ENCODE assay signal across 18 cellular contexts in the genomic region with DNA sequence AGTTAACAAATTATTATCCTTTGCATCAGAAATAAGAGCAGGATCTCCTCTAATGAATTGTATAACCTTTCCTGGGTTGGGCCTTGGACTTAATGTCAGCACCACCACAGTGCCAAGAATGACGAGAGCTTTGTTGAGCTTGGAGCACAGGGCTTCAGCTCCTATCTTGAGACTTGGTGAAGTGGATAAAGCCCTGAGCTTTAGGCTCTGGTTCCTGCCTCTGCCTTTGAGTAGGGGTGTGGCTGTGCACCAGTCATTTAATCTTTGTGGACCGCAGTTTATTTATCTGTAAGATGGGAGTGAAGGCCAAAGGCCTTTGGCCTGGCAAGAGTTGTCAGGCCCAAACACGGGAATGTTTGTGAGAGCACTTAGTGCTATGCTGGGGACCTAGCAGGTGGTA.
DNase-seq lines count a peak whose midpoint lies in the region; ATAC-seq and TF ChIP-seq lines count a peak whose summit lies in the region.
"Had no signal": no experiment of that assay in that cellular context is flagged by ENCODE, and none has a peak within 500 bp of the region (broad histone marks: within the 10 kb centered on the region; RNA-seq: fewer than 3 reads in every experiment).

No MANE protein-coding gene starts in this region.

- no peaks in the 10 kb centered on the region for H3K9me3 ChIP-seq in HEK293 (ENCODE audit: control insufficient read depth, insufficient read depth, low read depth, low read length)
- H3K9me3 ChIP-seq in skeletal muscle tissue (ENCODE audit: control insufficient read depth in 3 of 3, low read length in 3 of 3), result no peaks in the 10 kb centered on the region

- CTCF ChIA-PET in HEK293 (lab: Yijun Ruan, JAX), result interaction anchor here (0.7 kb wide), 1 partner anchor 342 kb away, joined by 3 read pairs; no protein-coding TSS in a partner anchor

- H3K27me3 ChIP-seq in skeletal muscle tissue (ENCODE audit: control insufficient read depth in 3 of 3, insufficient read depth in 3 of 3, low read length in 3 of 3), result no peaks in the 10 kb centered on the region

- H3K36me3 ChIP-seq in HEK293 (ENCODE audit: control insufficient read depth in 2 of 2, insufficient read depth in 1 of 2, low read length in 2 of 2) (no peaks in the 10 kb centered on the region), skeletal muscle tissue (ENCODE audit: control insufficient read depth in 3 of 3, insufficient read depth in 3 of 3, low read length in 3 of 3) (no peaks in the 10 kb centered on the region)

- H3K27ac ChIP-seq in HEK293 (ENCODE audit: extremely low read depth, low read depth, low read length) (no peak overlapping the region; the same call in 1 of the 2 replicates), VCaP (peak overlapping the region; percentile 86), skeletal muscle tissue (ENCODE audit: low read depth, low read length) (peak overlapping the region; percentile 67)
- H3K27ac ChIP-seq: parathyroid adenoma, RWPE1 had no signal

- TF ChIP-seq CTCF in HEK293 (tag by site-specific recombination; IDR thresholded peaks at IDR 0.05), result no peak
- TF ChIP-seq CTCF in VCaP (conservative IDR thresholded peaks at IDR 0.05), result no peak

- H3K4me1 ChIP-seq in HEK293 (ENCODE audit: control insufficient read depth, insufficient read depth, low read length), result peaks cover 48% of the 10 kb centered on the region
- H3K4me1 ChIP-seq in skeletal muscle tissue (ENCODE audit: control insufficient read depth in 3 of 3, insufficient read depth in 3 of 3, low read length in 3 of 3), result peaks cover 22 to 28% (median 28%) of the 10 kb centered on the region in 3 donors
- H3K4me1 ChIP-seq: parathyroid adenoma had no signal

- peak overlapping the region in 1 of 3 donors; percentile 10 for H3K9ac ChIP-seq in skeletal muscle tissue (ENCODE audit: low read depth in 1 of 3, low read length in 3 of 3)
- H3K9ac ChIP-seq: parathyroid adenoma had no signal

- DNase-seq in left ventricle myocardium superior (no peak), HT-29 (ENCODE audit: low spot score) (no peak), left lobe of liver (ENCODE audit: low spot score) (no peak), iPS-NIHi11 (ENCODE audit: low spot score) (no peak)
- DNase-seq: activated CD8-positive, alpha-beta memory T cell treated with anti-CD3 and anti-CD28 coated beads, Interleukin-2, amount 10 ng/mL, durations not matched to agents 7 days and 5 days; erythroblast; NCI-H1105; NCI-H2171; NK-92 treated with Interleukin-12 subunit alpha and Interleukin-12 subunit beta, amount 100 ng/mL, for 24 hours; stimulated activated naive CD4-positive, alpha-beta T cell; T-helper 1 cell had no signal

- ATAC-seq in left ventricle myocardium superior (peak; percentile 91), GM18909 (IDR thresholded peaks at IDR 0.05; ENCODE audit: poor library complexity, unreplicated experiment) (no peak), left lobe of liver (no peak)
- ATAC-seq: activated CD4-positive, CD25-positive, alpha-beta regulatory T cell treated with anti-CD3 and anti-CD28 coated beads, Interleukin-2, amount 50 U/mL, for 24 hours; activated CD8-positive, alpha-beta memory T cell treated with anti-CD3 and anti-CD28 coated beads, Interleukin-2, amount 10 ng/mL, durations not matched to agents 7 days and 5 days had no signal

- intact Hi-C loops in left ventricle myocardium superior (cut with micrococcal nuclease), result no loop called here

- H3K4me3 ChIP-seq in HEK293 (ENCODE audit: low read depth, low read length) (no peak overlapping the region), skeletal muscle tissue (ENCODE audit: low read length in 3 of 3) (no peak overlapping the region)

- POLR2A ChIA-PET in HEK293 (lab: Yijun Ruan, JAX), result no interaction called here

TF ChIP-seq in HEK293, 187 proteins besides CTCF, POLR2A, EP300 and RAD21:
- TF ChIP-seq KLF10 (tag by site-specific recombination; IDR thresholded peaks at IDR 0.05), result 0 out of 2 replicates have a peak, but pooled peaks have one; percentile 21
- no peak for TF ChIP-seq ZNF184 (tag by site-specific recombination; IDR thresholded peaks at IDR 0.05)
